Comparison of ENCODE assay signal across 31 cellular contexts in the genomic region with DNA sequence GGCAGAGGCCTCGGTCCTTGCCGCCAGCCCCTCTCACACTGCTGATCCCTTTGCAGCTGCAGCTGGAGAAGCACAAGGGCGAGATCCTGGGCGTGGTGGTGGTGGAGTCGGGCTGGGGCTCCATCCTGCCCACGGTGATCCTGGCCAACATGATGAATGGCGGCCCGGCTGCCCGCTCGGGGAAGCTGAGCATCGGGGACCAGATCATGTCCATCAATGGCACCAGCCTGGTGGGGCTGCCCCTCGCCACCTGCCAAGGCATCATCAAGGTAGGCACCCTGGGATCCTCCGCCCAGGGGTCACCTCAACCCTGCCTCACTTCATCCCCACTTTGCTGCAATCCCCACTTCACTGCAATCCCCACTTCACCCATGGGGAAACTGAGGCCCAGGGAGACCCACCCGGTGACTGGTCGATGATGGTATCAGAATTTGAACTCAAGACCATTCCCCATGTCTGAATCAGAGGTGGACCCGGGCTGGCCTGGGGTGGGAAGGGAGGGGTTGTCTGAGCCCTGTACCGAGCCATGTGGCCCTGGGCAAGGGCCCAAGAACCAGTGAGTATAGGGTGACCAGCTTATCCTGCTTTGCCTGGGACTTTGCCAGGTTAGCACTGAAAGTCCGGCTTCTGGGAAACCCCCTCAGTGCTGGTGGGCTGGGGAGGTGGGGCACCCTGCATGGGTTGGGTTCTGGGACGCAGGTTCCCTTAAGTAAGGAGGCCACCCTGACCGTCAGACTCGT.
"Had no signal": no experiment of that assay in that cellular context is flagged by ENCODE, and none has a peak within 500 bp of the region (broad histone marks: within the 10 kb centered on the region; RNA-seq: fewer than 3 reads in every experiment).

No MANE protein-coding gene starts in this region.

- H3K4me1 ChIP-seq: body of pancreas, breast epithelium, SJCRH30 had no signal

- H3K27ac ChIP-seq: adrenal gland, body of pancreas, breast epithelium, KMS-11, PC-9, RWPE1, SJCRH30, SK-N-MC, WERI-Rb-1 had no signal

- ATAC-seq: activated naive CD4-positive, alpha-beta T cell treated with anti-CD3 and anti-CD28 coated beads, Interleukin-2, amount 50 U/mL, for 72 hours; body of pancreas had no signal

- H3K9ac ChIP-seq: KMS-11 had no signal

- H3K27me3 ChIP-seq: adrenal gland, body of pancreas, SJCRH30 had no signal

- DNase-seq: activated CD4-positive, alpha-beta memory T cell treated with anti-CD3 and anti-CD28 coated beads, Interleukin-2, amount 10 ng/mL, durations not matched to agents 7 days and 5 days; activated CD4-positive, alpha-beta T cell treated with anti-CD3 and anti-CD28 coated beads for 1 hour; activated CD4-positive, alpha-beta T cell treated with anti-CD3 and anti-CD28 coated beads for 48 hours; activated CD4-positive, CD25-positive, alpha-beta regulatory T cell; activated gamma-delta T cell; activated naive CD4-positive, alpha-beta T cell treated with Interleukin-2 at 50 U/mL for 16 hours; activated T-cell treated with anti-CD3 and anti-CD28 coated beads, Interleukin-2, amount 50 U/mL, for 1 hour; adrenal gland; MM.1S; MV-4-11; NCI-H1092; NCI-H1436 treated with DMSO at 0.1 percent for 48 hours; NCI-H1694 treated with DMSO at 0.1 percent for 48 hours; NCI-H2029; NCI-H510A; NCI-H526; NCI-H748 treated with DMSO at 0.1 percent for 48 hours; NK-92 treated with Interleukin-12 subunit alpha and Interleukin-12 subunit beta, amount 100 ng/mL, for 24 hours; PC-9; SHP77; SJCRH30; T1000; WERI-Rb-1 had no signal

- H3K9me3 ChIP-seq: adrenal gland, body of pancreas, breast epithelium, SJCRH30 had no signal

- H2AFZ ChIP-seq: PC-9 had no signal

- H3K4me2 ChIP-seq: KMS-11, PC-9 had no signal

- H3K36me3 ChIP-seq: adrenal gland, breast epithelium, SJCRH30 had no signal

- H3K4me3 ChIP-seq: adrenal gland, body of pancreas, breast epithelium, PC-9, SJCRH30, SK-N-MC had no signal

- FAIRE-seq: astrocyte, RCC 7860 had no signal
